ENCODE assay signal across 8 cellular contexts in genomic region chr7:100873599-100874299, GRCh38. TPM values are rescaled to one million over a fixed set of nuclear protein-coding genes. Genes with fewer than 3 reads are reported as not detected.
DNase-seq lines count a peak whose midpoint lies in the region; ATAC-seq, FAIRE-seq and TF ChIP-seq lines count a peak whose summit lies in the region.

No MANE protein-coding gene starts in this region.

- H2AFZ ChIP-seq in SU-DHL-6 (ENCODE audit: low read depth, low read length, severe bottlenecking), result no peak overlapping the region

- no peaks in the 10 kb centered on the region for H3K9me2 ChIP-seq in SU-DHL-6 (replicated peaks; ENCODE audit: insufficient read depth, low read length)

- peak; percentile 8 for FAIRE-seq in GM19239 (lab: Jason Lieb, UNC)

- H3K27me3 ChIP-seq in SU-DHL-6 (ENCODE audit: low read length), result no peaks in the 10 kb centered on the region
- no peaks in the 10 kb centered on the region for H3K27me3 ChIP-seq in skeletal muscle tissue (ENCODE audit: control insufficient read depth in 3 of 3, insufficient read depth in 3 of 3, low read length in 3 of 3)

- TF ChIP-seq CTCF in SU-DHL-6 (IDR thresholded peaks at IDR 0.05; ENCODE audit: insufficient read depth, low read length, poor library complexity, severe bottlenecking) (no peak), fibroblast of mammary gland (conservative IDR thresholded peaks at IDR 0.05; ENCODE audit: control insufficient read depth, insufficient read depth, low read depth, low read length) (no peak)

- H3F3A ChIP-seq in SU-DHL-6 (ENCODE audit: insufficient read depth), result no peaks in the 10 kb centered on the region

- ATAC-seq in sciatic nerve (no peak), GM18873 (IDR thresholded peaks at IDR 0.05; ENCODE audit: low FRiP score, unreplicated experiment) (no peak), HG02588 (IDR thresholded peaks at IDR 0.05; ENCODE audit: unreplicated experiment) (no peak)

- peak overlapping the region; percentile 70 for H3K4me2 ChIP-seq in SU-DHL-6 (ENCODE audit: low read depth, low read length, poor library complexity, severe bottlenecking)

- H3K9ac ChIP-seq in SU-DHL-6 (ENCODE audit: low read length) (peak overlapping the region; percentile 96), skeletal muscle tissue (ENCODE audit: low read depth in 1 of 3, low read length in 3 of 3) (peak overlapping the region in 2 of 3 donors; percentile 95 to 96)

- no peak for DNase-seq in GM19239 (ENCODE audit: insufficient read length, low spot score)
- DNase-seq in fibroblast of mammary gland (ENCODE audit: low read depth), result no peak
- DNase-seq in NCI-H774 (lab: John Stamatoyannopoulos, UW), result no peak
- DNase-seq in sciatic nerve (ENCODE audit: low spot score), result no peak

- H3K4me3 ChIP-seq in SU-DHL-6 (ENCODE audit: insufficient read depth, low read length, poor library complexity, severe bottlenecking) (peak overlapping the region; percentile 65), fibroblast of mammary gland (ENCODE audit: control insufficient read depth, low read depth, low read length) (peak overlapping the region; percentile 90), skeletal muscle tissue (ENCODE audit: low read length in 3 of 3) (peak overlapping the region; percentile 92 to 97 (median 94))

- intact Hi-C loops in sciatic nerve (cut with DNase I), result loop anchor here (10.0 kb wide), 1 partner anchor 901 kb away; no protein-coding TSS in a partner anchor

- peaks cover 17% of the 10 kb centered on the region; the same call in 1 of the 2 replicates for H4K20me1 ChIP-seq in SU-DHL-6 (ENCODE audit: low read depth, low read length)

- H3K79me2 ChIP-seq in SU-DHL-6 (ENCODE audit: insufficient read depth, low read length), result peaks cover 38% of the 10 kb centered on the region

- H3K27ac ChIP-seq in SU-DHL-6 (ENCODE audit: low read depth, low read length) (peak overlapping the region; percentile 76), skeletal muscle tissue (ENCODE audit: low read depth, low read length) (peak overlapping the region; percentile 92)

- no peaks in the 10 kb centered on the region for H3K9me3 ChIP-seq in SU-DHL-6 (ENCODE audit: insufficient read depth, low read length)
- H3K9me3 ChIP-seq in skeletal muscle tissue (ENCODE audit: control insufficient read depth in 3 of 3, low read length in 3 of 3), result no peaks in the 10 kb centered on the region

- H3K4me1 ChIP-seq in skeletal muscle tissue (ENCODE audit: control insufficient read depth in 3 of 3, insufficient read depth in 3 of 3, low read length in 3 of 3), result peaks cover 24 to 39% (median 36%) of the 10 kb centered on the region in 3 donors

- H3K36me3 ChIP-seq in SU-DHL-6 (ENCODE audit: low read length), result peaks cover 15% of the 10 kb centered on the region; the same call in 1 of the 2 replicates
- H3K36me3 ChIP-seq in skeletal muscle tissue (ENCODE audit: control insufficient read depth in 3 of 3, insufficient read depth in 3 of 3, low read length in 3 of 3), result peaks cover 17 to 19% (median 19%) of the 10 kb centered on the region in 3 donors

RNA-seq across cellular contexts. Expression of gene SRRT, which starts 1.2 kb away (rescaled TPM):
- total RNA-seq in skeletal muscle tissue, result 25.1 TPM
- total RNA-seq in sciatic nerve, result 114 TPM

RNA-seq across cellular contexts. Expression of gene TRIP6, which starts 6.6 kb away (rescaled TPM):
- 25.6 TPM for total RNA-seq in skeletal muscle tissue
- 62.6 TPM for total RNA-seq in sciatic nerve

RNA-seq across cellular contexts. Expression of gene UFSP1, which starts 15.8 kb away (rescaled TPM):
- total RNA-seq in skeletal muscle tissue (5.7 TPM), sciatic nerve (2.9 TPM)

RNA-seq across cellular contexts. Expression of gene SLC12A9, which starts 21.2 kb away (rescaled TPM):
- 24.5 TPM for total RNA-seq in skeletal muscle tissue
- total RNA-seq in sciatic nerve, result 28.7 TPM

RNA-seq across cellular contexts. Expression of gene ACHE, which starts 21.9 kb away (rescaled TPM):
- total RNA-seq in skeletal muscle tissue, result 36.0 TPM
- 0.94 TPM for total RNA-seq in sciatic nerve
